ENCODE assay signal across 29 cellular contexts in genomic region chr1:228469413-228470162, GRCh38. TPM values are rescaled to one million over a fixed set of nuclear protein-coding genes. Genes with fewer than 3 reads are reported as not detected.
DNase-seq lines count a peak whose midpoint lies in the region; ATAC-seq, FAIRE-seq and TF ChIP-seq lines count a peak whose summit lies in the region.
"Had no signal": no experiment of that assay in that cellular context is flagged by ENCODE, and none has a peak within 500 bp of the region (broad histone marks: within the 10 kb centered on the region; RNA-seq: fewer than 3 reads in every experiment).

No MANE protein-coding gene starts in this region.

- peaks cover 2 to 20% of the 10 kb centered on the region in 2 experiments; a peak in 3 of 5 replicates for H3K27me3 ChIP-seq in K562 (ENCODE audit: control insufficient read depth in 2 of 2, insufficient read depth in 2 of 2, low read length in 2 of 2)
- H3K27me3 ChIP-seq in mesendoderm (ENCODE audit: insufficient read depth, low read length, poor library complexity): peaks cover 12% of the 10 kb centered on the region
- no peaks in the 10 kb centered on the region for H3K27me3 ChIP-seq in testis
- H3K27me3 ChIP-seq in Karpas-422 (ENCODE audit: low read length): no peaks in the 10 kb centered on the region
- H3K27me3 ChIP-seq: BE2C had no signal

- H4K5ac ChIP-seq in mesendoderm (ENCODE audit: low read length): no peak overlapping the region

- H3K9ac ChIP-seq in K562 (ENCODE audit: insufficient read depth in 1 of 2, low read depth in 2 of 2, low read length in 2 of 2): peak overlapping the region in 1 of 2 experiments; percentile 78; a peak in 1 of 4 replicates
- H3K9ac ChIP-seq in mesendoderm (ENCODE audit: low read length): peak overlapping the region; percentile 27
- H3K9ac ChIP-seq in Karpas-422 (ENCODE audit: low read length): no peak overlapping the region

- BruUV-seq in K562 (replicated peaks; lab: Mats Ljungman, UMichigan): no TSS peak

- CTCF ChIA-PET in K562 (lab: Yijun Ruan, JAX; ENCODE audit: low intra/inter-chr PET ratio): no interaction called here

- peak; percentile 43 for DNase-seq in activated effector memory CD4-positive, alpha-beta T cell treated with anti-CD3 and anti-CD28 coated beads, Interleukin-2, amount 50 U/mL, for 16 hours
- no peak for DNase-seq in activated effector memory CD4-positive, alpha-beta T cell treated with Interleukin-2 at 50 U/mL for 16 hours
- DNase-seq in K562 (ENCODE audit: extremely low read depth in 1 of 4, low spot score in 3 of 4) (no peak), mesendoderm (no peak), testis (no peak), amygdala (lab: John Stamatoyannopoulos, UW) (no peak), Karpas-422 (no peak)
- DNase-seq: 8988T; ACHN; BE2C; Calu3; CD8-positive, alpha-beta memory T cell; DMS153; HCEC 1CT; MV-4-11; NCI-H1105; NCI-H1436 treated with DMSO at 0.1 percent for 48 hours; NCI-H2029; NCI-H446; NCI-H524 treated with DMSO at 0.1 percent for 48 hours; NCI-H774; SIG-M5 had no signal

- no peak overlapping the region for H2AFZ ChIP-seq in K562 (ENCODE audit: low read depth, low read length)
- no peak overlapping the region for H2AFZ ChIP-seq in Karpas-422 (ENCODE audit: low read length)

- H3K4ac ChIP-seq in mesendoderm (ENCODE audit: low read depth, low read length): no peak overlapping the region

- TF ChIP-seq POLR2A in K562 (conservative IDR thresholded peaks at IDR 0.05) (no peak), testis (IDR thresholded peaks at IDR 0.05) (no peak)

- POLR2A ChIA-PET in K562 (lab: Yijun Ruan, JAX): interaction anchor here (0.6 to 2.2 kb wide), 4 partner anchors 11 to 17 kb away, joined by 3 to 8 read pairs (median 4); a partner anchor contains a TSS

- no peak overlapping the region for H2BK15ac ChIP-seq in mesendoderm (replicated peaks; ENCODE audit: low read depth)

- in situ Hi-C loops in K562 (cut with MboI): no loop called here

- H2BK120ac ChIP-seq in mesendoderm (ENCODE audit: low read depth, low read length): no peak overlapping the region

- no peak for TF ChIP-seq EP300 in K562 (IDR thresholded peaks at IDR 0.05; ENCODE audit: low read length)

- no peak overlapping the region for H2AK5ac ChIP-seq in mesendoderm (ENCODE audit: low read length)

- H3K23ac ChIP-seq in mesendoderm (ENCODE audit: low read length): no peak overlapping the region

- ATAC-seq in K562: no peak

- no peaks in the 10 kb centered on the region for H3K9me1 ChIP-seq in K562 (ENCODE audit: control insufficient read depth, insufficient read depth, low read length)

- no peak overlapping the region for H2BK5ac ChIP-seq in mesendoderm (ENCODE audit: low read length)

- H3K9me2 ChIP-seq in Karpas-422 (replicated peaks; ENCODE audit: insufficient read depth, low read length): no peaks in the 10 kb centered on the region

- WGBS in K562 (ENCODE audit: insufficient coverage, low coverage, missing lambda C conversion rate): 38% methylated on average over 30 of the region's 33 CpGs
- WGBS in mesendoderm (ENCODE audit: extremely low coverage, insufficient coverage, low lambda C conversion rate): no CpG with 5 or more reads among the region's 33 CpGs
- 11% methylated on average over 28 to 32 of the region's 33 CpGs for WGBS in testis, 2 donors

- H3K4me2 ChIP-seq in K562 (ENCODE audit: insufficient read depth, low read length) (no peak overlapping the region), mesendoderm (ENCODE audit: low read length) (peak overlapping the region; percentile 36), Karpas-422 (ENCODE audit: low read depth, low read length, poor library complexity, severe bottlenecking) (no peak overlapping the region)

- H3K4me3 ChIP-seq in K562 (no peak overlapping the region), mesendoderm (ENCODE audit: low read length) (no peak overlapping the region), testis (no peak overlapping the region), Karpas-422 (ENCODE audit: low read length) (no peak overlapping the region)
- H3K4me3 ChIP-seq: SK-N-MC had no signal

- no peak overlapping the region for H3K27ac ChIP-seq in K562 (ENCODE audit: extremely low read depth, low read depth, low read length)
- no peak overlapping the region for H3K27ac ChIP-seq in mesendoderm (ENCODE audit: low read depth, low read length)
- no peak overlapping the region for H3K27ac ChIP-seq in testis
- H3K27ac ChIP-seq in Karpas-422 (ENCODE audit: low read length): no peak overlapping the region
- H3K27ac ChIP-seq: HL-60, SK-N-MC had no signal

- H4K20me1 ChIP-seq in K562 (replicated peaks; ENCODE audit: control insufficient read depth, insufficient read depth, low read length): no peaks in the 10 kb centered on the region; the same call in 1 of the 2 replicates
- no peaks in the 10 kb centered on the region for H4K20me1 ChIP-seq in Karpas-422 (ENCODE audit: insufficient read depth, low read depth, low read length)

- TF ChIP-seq RAD21 in K562 (CRISPR knock-in tag; conservative IDR thresholded peaks at IDR 0.05 in 1 of 2, IDR thresholded peaks at IDR 0.05 in 1 of 2): no peak

- H4K8ac ChIP-seq in mesendoderm (ENCODE audit: low read depth, low read length): no peak overlapping the region

- no peak overlapping the region for H3K18ac ChIP-seq in mesendoderm (ENCODE audit: low read length)

- H3K4me1 ChIP-seq in K562 (replicated peaks in 1 of 2; ENCODE audit: control insufficient read depth in 2 of 2, insufficient read depth in 2 of 2, low read length in 2 of 2) (peaks cover 18 to 19% of the 10 kb centered on the region in 2 experiments), mesendoderm (ENCODE audit: control insufficient read depth, low read depth, low read length) (no peaks in the 10 kb centered on the region), testis (peaks cover 8% of the 10 kb centered on the region), Karpas-422 (ENCODE audit: low read length) (no peaks in the 10 kb centered on the region)
- H3K4me1 ChIP-seq: BE2C had no signal

- TF ChIP-seq CTCF in K562 (IDR thresholded peaks at IDR 0.05 in 2 of 3, conservative IDR thresholded peaks at IDR 0.05 in 1 of 3; ENCODE audit: insufficient read depth in 2 of 3, low read depth in 1 of 3, low read length in 3 of 3) (no peak), testis (IDR thresholded peaks at IDR 0.05) (no peak)

- H3K9me3 ChIP-seq in K562 (replicated peaks; ENCODE audit: control insufficient read depth, insufficient read depth, low read depth, low read length) (no peaks in the 10 kb centered on the region), testis (no peaks in the 10 kb centered on the region), Karpas-422 (ENCODE audit: low read length) (no peaks in the 10 kb centered on the region)
- H3K9me3 ChIP-seq: BE2C had no signal

- intact Hi-C loops in K562 (cut with micrococcal nuclease) (no loop called here), testis (cut with DNase I; ENCODE audit: low total_unique reads) (no loop called here)

- H3K36me3 ChIP-seq in K562 (ENCODE audit: control insufficient read depth, insufficient read depth, low read length) (no peaks in the 10 kb centered on the region), mesendoderm (ENCODE audit: control insufficient read depth, insufficient read depth, low read length) (no peaks in the 10 kb centered on the region), testis (ENCODE audit: low read depth, missing control alignments) (no peaks in the 10 kb centered on the region), Karpas-422 (ENCODE audit: insufficient read depth, low read length) (no peaks in the 10 kb centered on the region)
- H3K36me3 ChIP-seq: BE2C had no signal

- H3K56ac ChIP-seq in mesendoderm (ENCODE audit: low read length): peak overlapping the region; percentile 34

- H3K79me2 ChIP-seq in K562 (ENCODE audit: control insufficient read depth, insufficient read depth, low read length) (no peaks in the 10 kb centered on the region), mesendoderm (ENCODE audit: control insufficient read depth, insufficient read depth, low read length) (no peaks in the 10 kb centered on the region), Karpas-422 (ENCODE audit: low read length) (no peaks in the 10 kb centered on the region)

- H3K79me1 ChIP-seq in mesendoderm (ENCODE audit: low read length): no peaks in the 10 kb centered on the region

- FAIRE-seq in K562 (lab: Jason Lieb, UNC): no peak
- FAIRE-seq: GM18507, RCC 7860 had no signal

RNA-seq across cellular contexts. Expression of gene RNF187, which starts 17.6 kb away (rescaled TPM):
- 15.0 and 31.2 TPM in 2 replicates for total RNA-seq in K562 (2011; cell fraction: chromatin; rRNA removed; ENCODE audit: low replicate concordance)
- total RNA-seq in K562 (2011; cell fraction: nucleolus; rRNA removed): 24.3 and 25.7 TPM in 2 replicates
- total RNA-seq in K562 (2011; cell fraction: nucleoplasm; rRNA removed): 24.3 and 28.9 TPM in 2 replicates
- total RNA-seq in K562 (2014; rRNA removed): 44.1 and 53.7 TPM in 2 replicates
- 32.0 and 40.3 TPM in 2 replicates for total RNA-seq in K562 (2014; rRNA removed; fragmentation: Illumina TruSeq; extraction: Trizol)
- total RNA-seq in K562 (2015; rRNA removed; fragmentation: Illumina TruSeq; extraction: Trizol): 36.8 and 38.1 TPM in 2 replicates
- total RNA-seq in K562 (2021): 114 and 119 TPM in 2 replicates
- 45.6 and 52.7 TPM in 2 replicates for polyA plus RNA-seq in K562 (2011; rRNA removed)
- 69.5 and 81.8 TPM in 2 replicates for polyA plus RNA-seq in K562 (2011; cell fraction: cytosol; rRNA removed)
- polyA plus RNA-seq in K562 (2011; cell fraction: nucleus; rRNA removed): 23.0 and 28.0 TPM in 2 replicates
- polyA plus RNA-seq in K562 (2012): 80.6 and 187 TPM in 2 replicates
- polyA plus RNA-seq in K562 (2014; fragmentation: Illumina TruSeq; extraction: Trizol): 53.9 and 60.8 TPM in 2 replicates
- polyA plus RNA-seq in K562 (2014; fragmentation: Nextera tagmentation; extraction: Ambion mirVana): 1 to 10 TPM; 2.3 to 3.2 TPM
- polyA plus RNA-seq in K562 (2014; rRNA removed): 41.9 and 42.2 TPM in 2 replicates
- 42.6 and 50.7 TPM in 2 replicates for polyA minus RNA-seq in K562 (2011; rRNA and poly(A)+ RNA removed)
- 44.9 and 65.3 TPM in 2 replicates for polyA minus RNA-seq in K562 (2011; cell fraction: cytosol; rRNA and poly(A)+ RNA removed)
- 7.5 and 16.1 TPM in 2 replicates for polyA minus RNA-seq in K562 (2011; cell fraction: nucleus; rRNA and poly(A)+ RNA removed)
- 38.8 TPM for polyA plus RNA-seq in mesendoderm (2013, experiment 1 of 2)
- polyA plus RNA-seq in mesendoderm (2013, experiment 2 of 2): 38.9 TPM
- 100 to 1,000 TPM in 1 of 2 donors, 10 to 100 TPM in 1; 86.8 to 109 TPM for total RNA-seq in testis
- 49.3 TPM for polyA plus RNA-seq in testis (ENCODE audit: insufficient read depth, low read depth, low replicate concordance)
- 127 and 268 TPM in 2 replicates for total RNA-seq in Karpas-422 (2014; rRNA removed; shearing (Covaris generic); ENCODE audit: low replicate concordance)

RNA-seq across cellular contexts. Expression of gene TRIM17, which starts 52.9 kb away (rescaled TPM):
- not detected in 2 replicates for total RNA-seq in K562 (2011; cell fraction: chromatin; rRNA removed; ENCODE audit: low replicate concordance)
- total RNA-seq in K562 (2011; cell fraction: nucleolus; rRNA removed): 0.26 TPM in 1 of 2 replicates, not detected in the other
- total RNA-seq in K562 (2011; cell fraction: nucleoplasm; rRNA removed): not detected in 2 replicates
- total RNA-seq in K562 (2014; rRNA removed): not detected in 2 replicates
- not detected in 2 replicates for total RNA-seq in K562 (2014; rRNA removed; fragmentation: Illumina TruSeq; extraction: Trizol)
- total RNA-seq in K562 (2015; rRNA removed; fragmentation: Illumina TruSeq; extraction: Trizol): not detected in 2 replicates
- not detected in 2 replicates for total RNA-seq in K562 (2021)
- not detected in 2 replicates for polyA plus RNA-seq in K562 (2011; rRNA removed)
- not detected in 2 replicates for polyA plus RNA-seq in K562 (2011; cell fraction: cytosol; rRNA removed)
- 0.07 TPM in 1 of 2 replicates, not detected in the other for polyA plus RNA-seq in K562 (2011; cell fraction: nucleus; rRNA removed)
- 0.35 and 0.83 TPM in 2 replicates for polyA plus RNA-seq in K562 (2012)
- polyA plus RNA-seq in K562 (2014; fragmentation: Illumina TruSeq; extraction: Trizol): not detected in 2 replicates
- not detected for polyA plus RNA-seq in K562 (2014; fragmentation: Nextera tagmentation; extraction: Ambion mirVana)
- not detected in 2 replicates for polyA plus RNA-seq in K562 (2014; rRNA removed)
- polyA minus RNA-seq in K562 (2011; rRNA and poly(A)+ RNA removed): not detected in 2 replicates
- polyA minus RNA-seq in K562 (2011; cell fraction: cytosol; rRNA and poly(A)+ RNA removed): not detected in 2 replicates
- not detected in 2 replicates for polyA minus RNA-seq in K562 (2011; cell fraction: nucleus; rRNA and poly(A)+ RNA removed)
- 1.4 TPM for polyA plus RNA-seq in mesendoderm (2013, experiment 1 of 2)
- polyA plus RNA-seq in mesendoderm (2013, experiment 2 of 2): 1.1 TPM
- total RNA-seq in testis: 10 to 100 TPM; 21.4 to 33.6 TPM
- polyA plus RNA-seq in testis (ENCODE audit: insufficient read depth, low read depth, low replicate concordance): 37.4 TPM
- 0.29 TPM in 1 of 2 replicates, not detected in the other for total RNA-seq in Karpas-422 (2014; rRNA removed; shearing (Covaris generic); ENCODE audit: low replicate concordance)
- total RNA-seq: LHCN-M2, MCF 10A had no signal
- polyA plus RNA-seq: CD14-positive monocyte had no signal

Comparison
In these comparisons a context has a peak if more than half of its experiments do, and no peak if none do; other contexts are left out.
1. RNA of gene TRIM17, which starts 52.9 kb away (total RNA-seq): 21.4 to 33.6 TPM in testis; 0.26 TPM in K562 and 0.29 TPM in Karpas-422; every median in the first group is over 10 times any median in the second.